26 cellular contexts compared by ENCODE assay signal in genomic region chr10:60331886-60332285, GRCh38.
"Had no signal": no experiment of that assay in that cellular context is flagged by ENCODE, and none has a peak within 500 bp of the region (broad histone marks: within the 10 kb centered on the region; RNA-seq: fewer than 3 reads in every experiment).

No MANE protein-coding gene starts in this region.

- H3K27ac ChIP-seq: gastrocnemius medialis, heart right ventricle had no signal

- H3K27me3 ChIP-seq: gastrocnemius medialis, heart right ventricle had no signal

- H3K36me3 Mint-ChIP-seq: activated naive CD8-positive, alpha-beta T cell had no signal

- H3K9me3 Mint-ChIP-seq: activated CD4-positive, alpha-beta memory T cell treated with anti-CD3 and anti-CD28 coated beads, Interleukin-2, amount 10 ng/mL, durations not matched to agents 7 days and 5 days; activated T-cell treated with anti-CD3 and anti-CD28 coated beads, Interleukin-2, amount 50 U/mL, for 4 hours; activated T-helper 17 cell treated with anti-CD3 and anti-CD28 coated beads, Interleukin-2, amount 50 U/mL, for 72 hours had no signal

- H3K4me3 Mint-ChIP-seq: activated CD4-positive, alpha-beta memory T cell treated with anti-CD3 and anti-CD28 coated beads, Interleukin-2, amount 10 ng/mL, durations not matched to agents 7 days and 5 days; activated CD4-positive, alpha-beta T cell treated with anti-CD3 and anti-CD28 coated beads for 36 hours; activated CD4-positive, alpha-beta T cell treated with anti-CD3 and anti-CD28 coated beads, Interleukin-2, amount 10 ng/mL, durations not matched to agents 24 days and 14 days; activated naive CD8-positive, alpha-beta T cell; activated T-cell treated with anti-CD3 and anti-CD28 coated beads, Interleukin-2, amount 50 U/mL, for 4 hours; activated T-helper 17 cell treated with anti-CD3 and anti-CD28 coated beads, Interleukin-2, amount 50 U/mL, for 72 hours had no signal

- H3K27me3 Mint-ChIP-seq: activated CD4-positive, alpha-beta memory T cell treated with anti-CD3 and anti-CD28 coated beads, Interleukin-2, amount 10 ng/mL, durations not matched to agents 7 days and 5 days; activated CD4-positive, alpha-beta T cell treated with anti-CD3 and anti-CD28 coated beads for 36 hours; activated CD4-positive, alpha-beta T cell treated with anti-CD3 and anti-CD28 coated beads, Interleukin-2, amount 10 ng/mL, durations not matched to agents 24 days and 14 days; activated naive CD8-positive, alpha-beta T cell; activated T-helper 17 cell treated with anti-CD3 and anti-CD28 coated beads, Interleukin-2, amount 50 U/mL, for 72 hours had no signal

- DNase-seq: activated CD4-positive, alpha-beta memory T cell treated with anti-CD3 and anti-CD28 coated beads, Interleukin-2, amount 10 ng/mL, durations not matched to agents 7 days and 5 days; activated CD4-positive, alpha-beta T cell treated with anti-CD3 and anti-CD28 coated beads for 36 hours; activated CD4-positive, alpha-beta T cell treated with anti-CD3 and anti-CD28 coated beads, Interleukin-2, amount 10 ng/mL, durations not matched to agents 24 days and 14 days; activated CD4-positive, CD25-positive, alpha-beta regulatory T cell; activated CD4-positive, CD25-positive, alpha-beta regulatory T cell treated with anti-CD3 and anti-CD28 coated beads, Interleukin-2, amount 50 U/mL, for 72 hours; activated CD8-positive, alpha-beta memory T cell treated with anti-CD3 and anti-CD28 coated beads, Interleukin-2, amount 50 U/mL, for 48 hours; activated effector memory CD4-positive, alpha-beta T cell treated with Interleukin-2 at 50 U/mL for 16 hours; activated gamma-delta T cell treated with Interleukin-2 at 50 U/mL for 16 hours; activated naive CD4-positive, alpha-beta T cell treated with anti-CD3 and anti-CD28 coated beads, Interleukin-2, amount 50 U/mL, for 16 hours; activated naive CD4-positive, alpha-beta T cell treated with Interleukin-2 at 50 U/mL for 16 hours; activated T-cell treated with anti-CD3 and anti-CD28 coated beads for 4 hours; activated T-cell treated with anti-CD3 and anti-CD28 coated beads, Interleukin-2, amount 50 U/mL, for 4 hours; amniotic stem cell; anterior cingulate cortex; caudate nucleus; cortex of kidney; dermis blood vessel endothelial cell; effector CD4-positive, alpha-beta T cell; foreskin fibroblast; gastrocnemius medialis; heart right ventricle; T-helper 2 cell had no signal

- H3K36me3 ChIP-seq: gastrocnemius medialis, heart right ventricle had no signal

- FAIRE-seq: astrocyte, colon had no signal

- H3K4me1 Mint-ChIP-seq: activated CD4-positive, alpha-beta memory T cell treated with anti-CD3 and anti-CD28 coated beads, Interleukin-2, amount 10 ng/mL, durations not matched to agents 7 days and 5 days; activated CD4-positive, alpha-beta T cell treated with anti-CD3 and anti-CD28 coated beads for 36 hours had no signal

- H3K27ac Mint-ChIP-seq: activated CD4-positive, alpha-beta memory T cell treated with anti-CD3 and anti-CD28 coated beads, Interleukin-2, amount 10 ng/mL, durations not matched to agents 7 days and 5 days; activated CD4-positive, alpha-beta T cell treated with anti-CD3 and anti-CD28 coated beads for 36 hours; activated CD4-positive, alpha-beta T cell treated with anti-CD3 and anti-CD28 coated beads, Interleukin-2, amount 10 ng/mL, durations not matched to agents 24 days and 14 days; activated naive CD8-positive, alpha-beta T cell; activated T-helper 17 cell treated with anti-CD3 and anti-CD28 coated beads, Interleukin-2, amount 50 U/mL, for 72 hours had no signal

- H3K4me1 ChIP-seq: gastrocnemius medialis, heart right ventricle had no signal

- H3K4me3 ChIP-seq: gastrocnemius medialis, heart right ventricle had no signal
